ENCODE assay signal across 20 cellular contexts in genomic region chr3:171494457-171495109, GRCh38. TPM values are rescaled to one million over a fixed set of nuclear protein-coding genes. Genes with fewer than 3 reads are reported as not detected.
A peak's percentile ranks its signal among the peaks of the same experiment; 100 is the strongest.
DNase-seq lines count a peak whose midpoint lies in the region; ATAC-seq, FAIRE-seq and TF ChIP-seq lines count a peak whose summit lies in the region.
"Had no signal": no experiment of that assay in that cellular context is flagged by ENCODE, and none has a peak within 500 bp of the region (broad histone marks: within the 10 kb centered on the region; RNA-seq: fewer than 3 reads in every experiment).

No MANE protein-coding gene starts in this region.

- H3K27ac ChIP-seq in K562 (ENCODE audit: extremely low read depth, low read depth, low read length), result no peak overlapping the region
- H3K27ac ChIP-seq: adrenal gland, dorsolateral prefrontal cortex, gastrocnemius medialis, neutrophil, RWPE1 had no signal

- peaks cover 6 to 7% of the 10 kb centered on the region in 2 experiments; a peak in 3 of 5 replicates for H3K4me1 ChIP-seq in K562 (replicated peaks in 1 of 2; ENCODE audit: control insufficient read depth in 2 of 2, insufficient read depth in 2 of 2, low read length in 2 of 2)
- H3K4me1 ChIP-seq: gastrocnemius medialis had no signal

- no peaks in the 10 kb centered on the region for H3K27me3 ChIP-seq in K562 (ENCODE audit: control insufficient read depth in 2 of 2, insufficient read depth in 2 of 2, low read length in 2 of 2)
- H3K27me3 ChIP-seq: adrenal gland, dorsolateral prefrontal cortex, gastrocnemius medialis, neutrophil had no signal

- in situ Hi-C loops in K562 (cut with MboI), result no loop called here

- peak overlapping the region; percentile 43 for H2AFZ ChIP-seq in K562 (ENCODE audit: low read depth, low read length)

- CTCF ChIA-PET in T-cell (lab: Charles Lee) (no interaction called here), K562 (lab: Yijun Ruan, JAX; ENCODE audit: low intra/inter-chr PET ratio) (no interaction called here)

- H3K4me2 ChIP-seq in K562 (ENCODE audit: insufficient read depth, low read length), result no peak overlapping the region

- no peak for TF ChIP-seq RAD21 in K562 (CRISPR knock-in tag; conservative IDR thresholded peaks at IDR 0.05 in 1 of 2, IDR thresholded peaks at IDR 0.05 in 1 of 2)

- H3K27ac Mint-ChIP-seq in activated T-cell treated with anti-CD3 and anti-CD28 coated beads, Interleukin-2, amount 50 U/mL, for 72 hours, result peak overlapping the region; percentile 74
- H3K27ac Mint-ChIP-seq in T-cell, result peak overlapping the region; percentile 83 to 91
- peak overlapping the region; percentile 90 to 93 for H3K27ac Mint-ChIP-seq in stimulated activated naive CD8-positive, alpha-beta T cell treated with anti-CD3 and anti-CD28 coated beads, Interleukin-15, amount 100 ng/mL, for 72 hours

- no peaks in the 10 kb centered on the region for H3K9me1 ChIP-seq in K562 (ENCODE audit: control insufficient read depth, insufficient read depth, low read length)

- H3K4me3 Mint-ChIP-seq in activated T-cell treated with anti-CD3 and anti-CD28 coated beads, Interleukin-2, amount 50 U/mL, for 72 hours, result peak overlapping the region; percentile 9 to 36
- H3K4me3 Mint-ChIP-seq in T-cell, result peak overlapping the region; percentile 1 to 32 (median 22)
- H3K4me3 Mint-ChIP-seq in stimulated activated naive CD8-positive, alpha-beta T cell treated with anti-CD3 and anti-CD28 coated beads, Interleukin-15, amount 100 ng/mL, for 72 hours, result peak overlapping the region; percentile 33 to 52

- H3K36me3 Mint-ChIP-seq in activated T-cell treated with anti-CD3 and anti-CD28 coated beads, Interleukin-2, amount 50 U/mL, for 72 hours (ENCODE audit: insufficient read depth in 2 of 2), result peaks cover 2 to 3% of the 10 kb centered on the region in 2 donors
- no peaks in the 10 kb centered on the region for H3K36me3 Mint-ChIP-seq in T-cell

- FAIRE-seq in K562 (lab: Jason Lieb, UNC) (no peak), urothelium cell line (lab: Jason Lieb, UNC) (no peak)
- FAIRE-seq: H54 had no signal

- no peaks in the 10 kb centered on the region for H3K9me3 ChIP-seq in K562 (replicated peaks; ENCODE audit: control insufficient read depth, insufficient read depth, low read depth, low read length)
- H3K9me3 ChIP-seq: adrenal gland, gastrocnemius medialis, neutrophil had no signal

- no peak for TF ChIP-seq EP300 in K562 (IDR thresholded peaks at IDR 0.05; ENCODE audit: low read length)

- peaks cover 27% of the 10 kb centered on the region for H3K4me1 Mint-ChIP-seq in activated T-cell treated with anti-CD3 and anti-CD28 coated beads, Interleukin-2, amount 50 U/mL, for 72 hours (ENCODE audit: low read depth)
- H3K4me1 Mint-ChIP-seq in T-cell, result peaks cover 51 to 56% (median 55%) of the 10 kb centered on the region in 3 donors
- H3K4me1 Mint-ChIP-seq in stimulated activated naive CD8-positive, alpha-beta T cell treated with anti-CD3 and anti-CD28 coated beads, Interleukin-15, amount 100 ng/mL, for 72 hours, result peaks cover 49% of the 10 kb centered on the region

- ATAC-seq in activated T-cell treated with anti-CD3 and anti-CD28 coated beads, Interleukin-2, amount 50 U/mL, for 72 hours (replicated peaks in 1 of 2), result peak; percentile 41 to 46
- ATAC-seq in T-cell (replicated peaks in 1 of 4) (peak; percentile 84 to 96 (median 88)), K562 (no peak), GM19463 (IDR thresholded peaks at IDR 0.05; ENCODE audit: unreplicated experiment) (no peak), GM18505 (IDR thresholded peaks at IDR 0.05; ENCODE audit: unreplicated experiment) (no peak)
- ATAC-seq in stimulated activated naive CD8-positive, alpha-beta T cell treated with anti-CD3 and anti-CD28 coated beads, Interleukin-15, amount 100 ng/mL, for 72 hours, result peak; percentile 87
- ATAC-seq: gastrocnemius medialis, left cardiac atrium had no signal

- no peak overlapping the region for H3K9ac ChIP-seq in K562 (ENCODE audit: insufficient read depth in 1 of 2, low read depth in 2 of 2, low read length in 2 of 2)

- no peaks in the 10 kb centered on the region for H3K27me3 Mint-ChIP-seq in activated T-cell treated with anti-CD3 and anti-CD28 coated beads, Interleukin-2, amount 50 U/mL, for 72 hours (ENCODE audit: low read depth)
- H3K27me3 Mint-ChIP-seq in T-cell, result no peaks in the 10 kb centered on the region
- H3K27me3 Mint-ChIP-seq in stimulated activated naive CD8-positive, alpha-beta T cell treated with anti-CD3 and anti-CD28 coated beads, Interleukin-15, amount 100 ng/mL, for 72 hours, result no peaks in the 10 kb centered on the region

- no peak overlapping the region for H3K4me3 ChIP-seq in K562
- H3K4me3 ChIP-seq: adrenal gland, dorsolateral prefrontal cortex, gastrocnemius medialis had no signal

- intact Hi-C loops in K562 (cut with micrococcal nuclease), result no loop called here

- DNase-seq in activated T-cell treated with anti-CD3 and anti-CD28 coated beads, Interleukin-2, amount 50 U/mL, for 72 hours, result no peak
- DNase-seq in activated T-cell treated with anti-CD3 and anti-CD28 coated beads for 4 hours, result no peak
- DNase-seq in T-cell, result peak in 22 of 34 experiments; percentile 2 to 51 (median 11)
- DNase-seq in K562 (ENCODE audit: extremely low read depth in 1 of 4, low spot score in 3 of 4), result no peak
- peak in 1 of 2 donors; percentile 29 for DNase-seq in stimulated activated naive CD8-positive, alpha-beta T cell treated with anti-CD3 and anti-CD28 coated beads, Interleukin-15, amount 100 ng/mL, for 72 hours
- DNase-seq in urothelium cell line (ENCODE audit: low spot score), result no peak
- DNase-seq: adrenal gland, dorsolateral prefrontal cortex, gastrocnemius medialis, left cardiac atrium, midbrain, NCI-H1930, NCI-H446 treated with DMSO at 0.1 percent for 48 hours, SW 1271, trophoblast cell had no signal

- no peaks in the 10 kb centered on the region for H4K20me1 ChIP-seq in K562 (replicated peaks; ENCODE audit: control insufficient read depth, insufficient read depth, low read length)

- POLR2A ChIA-PET in T-cell (lab: Charles Lee), result interaction anchor here in 1 of 2 donors (0.5 kb wide), 1 partner anchor 50 kb away, joined by 7 read pairs; no protein-coding TSS in a partner anchor
- POLR2A ChIA-PET in K562 (lab: Yijun Ruan, JAX), result interaction anchor here (1.1 kb wide), 1 partner anchor 33 kb away, joined by 3 read pairs; no protein-coding TSS in a partner anchor

- no peaks in the 10 kb centered on the region for H3K36me3 ChIP-seq in K562 (ENCODE audit: control insufficient read depth, insufficient read depth, low read length)
- H3K36me3 ChIP-seq: adrenal gland, gastrocnemius medialis, neutrophil had no signal

- H3K9me3 Mint-ChIP-seq in activated T-cell treated with anti-CD3 and anti-CD28 coated beads, Interleukin-2, amount 50 U/mL, for 72 hours, result no peaks in the 10 kb centered on the region
- H3K9me3 Mint-ChIP-seq in T-cell, result no peaks in the 10 kb centered on the region
- peaks cover 0 to 3% of the 10 kb centered on the region in 2 donors for H3K9me3 Mint-ChIP-seq in stimulated activated naive CD8-positive, alpha-beta T cell treated with anti-CD3 and anti-CD28 coated beads, Interleukin-15, amount 100 ng/mL, for 72 hours

- BruUV-seq in K562 (replicated peaks; lab: Mats Ljungman, UMichigan), result no TSS peak

- TF ChIP-seq POLR2A in K562 (conservative IDR thresholded peaks at IDR 0.05) (no peak), GM18505 (IDR thresholded peaks at IDR 0.05; ENCODE audit: borderline replicate concordance, extremely low read depth, insufficient read depth, insufficient read length) (no peak)

- WGBS in K562 (ENCODE audit: insufficient coverage, low coverage, missing lambda C conversion rate), result 52% methylated on average over 4 of the region's 4 CpGs

- no peak for TF ChIP-seq CTCF in K562 (IDR thresholded peaks at IDR 0.05 in 2 of 3, conservative IDR thresholded peaks at IDR 0.05 in 1 of 3; ENCODE audit: insufficient read depth in 2 of 3, low read depth in 1 of 3, low read length in 3 of 3)

- no peaks in the 10 kb centered on the region for H3K79me2 ChIP-seq in K562 (ENCODE audit: control insufficient read depth, insufficient read depth, low read length)

RNA-seq across cellular contexts. Expression of gene TNIK, which starts 34.4 kb away (rescaled TPM):
- 10 to 100 TPM; 32.2 to 43.2 TPM for total RNA-seq in activated T-cell treated with anti-CD3 and anti-CD28 coated beads, Interleukin-2, amount 50 U/mL, for 72 hours
- 10 to 100 TPM; 52.2 to 81.0 (median 60.9) TPM for total RNA-seq in T-cell
- total RNA-seq in K562 (2011; cell fraction: chromatin; rRNA removed; ENCODE audit: low replicate concordance), result 52.4 and 113 TPM in 2 replicates
- 18.5 and 29.7 TPM in 2 replicates for total RNA-seq in K562 (2011; cell fraction: nucleolus; rRNA removed)
- 43.6 and 75.6 TPM in 2 replicates for total RNA-seq in K562 (2011; cell fraction: nucleoplasm; rRNA removed)
- 24.7 and 27.0 TPM in 2 replicates for total RNA-seq in K562 (2014; rRNA removed)
- 24.2 and 29.6 TPM in 2 replicates for total RNA-seq in K562 (2014; rRNA removed; fragmentation: Illumina TruSeq; extraction: Trizol)
- 23.5 and 27.3 TPM in 2 replicates for total RNA-seq in K562 (2015; rRNA removed; fragmentation: Illumina TruSeq; extraction: Trizol)
- 34.2 and 38.8 TPM in 2 replicates for total RNA-seq in K562 (2021)
- 23.1 and 29.7 TPM in 2 replicates for polyA plus RNA-seq in K562 (2011; rRNA removed)
- 8.2 and 12.3 TPM in 2 replicates for polyA plus RNA-seq in K562 (2011; cell fraction: cytosol; rRNA removed)
- polyA plus RNA-seq in K562 (2011; cell fraction: nucleus; rRNA removed), result 58.7 and 77.6 TPM in 2 replicates
- 25.2 and 29.4 TPM in 2 replicates for polyA plus RNA-seq in K562 (2012)
- 39.0 and 41.2 TPM in 2 replicates for polyA plus RNA-seq in K562 (2014; fragmentation: Illumina TruSeq; extraction: Trizol)
- polyA plus RNA-seq in K562 (2014; fragmentation: Nextera tagmentation; extraction: Ambion mirVana), result 1 to 10 TPM; 6.6 to 6.8 TPM
- polyA plus RNA-seq in K562 (2014; rRNA removed), result 22.2 and 22.3 TPM in 2 replicates
- 48.4 and 50.0 TPM in 2 replicates for polyA minus RNA-seq in K562 (2011; rRNA and poly(A)+ RNA removed)
- 15.6 and 16.9 TPM in 2 replicates for polyA minus RNA-seq in K562 (2011; cell fraction: cytosol; rRNA and poly(A)+ RNA removed)
- 39.2 and 45.5 TPM in 2 replicates for polyA minus RNA-seq in K562 (2011; cell fraction: nucleus; rRNA and poly(A)+ RNA removed)

Comparison
In these comparisons a context has a peak if more than half of its experiments do, and no peak if none do; other contexts are left out.
1. ATAC-seq: peak in activated T-cell treated with anti-CD3 and anti-CD28 coated beads, Interleukin-2, amount 50 U/mL, for 72 hours (2 of 2), T-cell (4 of 4) and stimulated activated naive CD8-positive, alpha-beta T cell treated with anti-CD3 and anti-CD28 coated beads, Interleukin-15, amount 100 ng/mL, for 72 hours (single experiment); none in K562 (single experiment), GM19463 (single experiment) and GM18505 (single experiment).
2. DNase-seq: peak in T-cell (22 of 34); none in activated T-cell treated with anti-CD3 and anti-CD28 coated beads, Interleukin-2, amount 50 U/mL, for 72 hours (0 of 2), activated T-cell treated with anti-CD3 and anti-CD28 coated beads for 4 hours (single experiment), K562 (0 of 4) and urothelium cell line (single experiment).
3. Peak in every context shown above with its lines, with median percentiles within 50 percentile points of each other: H3K27ac Mint-ChIP-seq and H3K4me3 Mint-ChIP-seq.